2 cellular contexts compared by ENCODE assay signal in the genomic region with DNA sequence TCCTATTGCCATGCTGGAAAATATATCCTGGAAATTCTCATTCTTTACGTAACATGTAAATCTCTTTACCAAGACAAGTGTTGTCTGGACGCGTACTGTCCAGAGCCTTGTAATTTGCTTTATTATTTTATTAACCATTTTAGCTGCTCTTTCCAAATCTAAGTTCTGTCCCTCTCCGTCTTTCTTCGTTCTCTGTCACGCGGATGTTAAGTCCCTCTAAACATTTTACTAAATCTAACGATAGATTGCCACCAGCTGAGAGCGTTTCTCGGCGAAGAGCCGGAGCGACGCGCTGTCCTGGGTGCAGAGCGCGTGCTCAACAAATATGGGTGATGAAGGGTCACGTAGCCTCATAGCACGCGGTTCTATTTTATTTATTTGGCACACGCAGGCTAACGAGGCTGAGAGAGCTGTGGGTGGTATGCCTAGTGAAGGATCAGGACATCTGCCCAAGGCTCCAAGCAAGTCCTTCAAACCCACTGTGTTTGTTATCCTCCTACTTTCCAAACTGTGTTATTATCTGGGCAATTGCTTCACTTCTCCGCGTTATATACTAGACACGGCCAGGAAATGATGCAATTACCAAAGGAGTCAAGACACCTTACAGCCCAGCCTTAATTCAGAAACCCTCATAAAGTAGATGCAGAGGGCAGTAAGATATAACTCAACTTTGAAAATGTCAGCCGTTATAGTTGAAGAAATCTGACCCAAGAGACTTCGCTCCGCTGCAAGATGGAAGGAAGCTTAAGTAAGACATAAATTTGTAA.
TF ChIP-seq lines count a peak whose summit lies in the region.

No MANE protein-coding gene starts in this region.

TF ChIP-seq in WTC11, 78 proteins besides CTCF, POLR2A, EP300 and RAD21 (continued from another document):
- TF ChIP-seq HMGXB4 (CRISPR knock-in tag; IDR thresholded peaks at IDR 0.05): peak; percentile 54; the same call in 1 of the 2 replicates

TF ChIP-seq in HepG2, 621 proteins besides CTCF, POLR2A, EP300 and RAD21 (continued from another document and continues in another):
- no peak for TF ChIP-seq CREB3 (CRISPR knock-in tag; IDR thresholded peaks at IDR 0.05)
- peak; percentile 39; the same call in 1 of the 2 replicates for TF ChIP-seq KLF6 (CRISPR knock-in tag; IDR thresholded peaks at IDR 0.05)
- no peak for TF ChIP-seq MAZ (IDR thresholded peaks at IDR 0.05; ENCODE audit: borderline replicate concordance, low read depth, low read length)
- peak; percentile 83 for TF ChIP-seq MAZ (CRISPR knock-in tag; IDR thresholded peaks at IDR 0.05; ENCODE audit: low read depth)
- 0 out of 2 replicates have a peak, but pooled peaks have one; percentile 48 for TF ChIP-seq TMF1 (CRISPR knock-in tag; IDR thresholded peaks at IDR 0.05; ENCODE audit: low read depth)
- no peak for TF ChIP-seq ZBTB1 (CRISPR knock-in tag; IDR thresholded peaks at IDR 0.05; ENCODE audit: borderline replicate concordance)
- TF ChIP-seq ZNF383 (CRISPR knock-in tag; IDR thresholded peaks at IDR 0.05; ENCODE audit: borderline replicate concordance): no peak
- TF ChIP-seq LCORL (IDR thresholded peaks at IDR 0.05): no peak
- 0 out of 2 replicates have a peak, but pooled peaks have one; percentile 47 for TF ChIP-seq LCORL (CRISPR knock-in tag; IDR thresholded peaks at IDR 0.05)
- 0 out of 2 replicates have a peak, but pooled peaks have one; percentile 8 for TF ChIP-seq HCFC1 (IDR thresholded peaks at IDR 0.05; ENCODE audit: low read depth, low read length)
- TF ChIP-seq BCL6 (CRISPR knock-in tag; IDR thresholded peaks at IDR 0.05): peak; percentile 31; the same call in 1 of the 2 replicates
- peak; percentile 100 for TF ChIP-seq ASH2L (IDR thresholded peaks at IDR 0.05; ENCODE audit: insufficient read length, low read depth, low read length)
- TF ChIP-seq TFDP2 (CRISPR knock-in tag; IDR thresholded peaks at IDR 0.05): peak; percentile 82
- TF ChIP-seq ZNF335 (CRISPR knock-in tag; IDR thresholded peaks at IDR 0.05): peak; percentile 15; the same call in 1 of the 2 replicates
- TF ChIP-seq, protein P1, sequence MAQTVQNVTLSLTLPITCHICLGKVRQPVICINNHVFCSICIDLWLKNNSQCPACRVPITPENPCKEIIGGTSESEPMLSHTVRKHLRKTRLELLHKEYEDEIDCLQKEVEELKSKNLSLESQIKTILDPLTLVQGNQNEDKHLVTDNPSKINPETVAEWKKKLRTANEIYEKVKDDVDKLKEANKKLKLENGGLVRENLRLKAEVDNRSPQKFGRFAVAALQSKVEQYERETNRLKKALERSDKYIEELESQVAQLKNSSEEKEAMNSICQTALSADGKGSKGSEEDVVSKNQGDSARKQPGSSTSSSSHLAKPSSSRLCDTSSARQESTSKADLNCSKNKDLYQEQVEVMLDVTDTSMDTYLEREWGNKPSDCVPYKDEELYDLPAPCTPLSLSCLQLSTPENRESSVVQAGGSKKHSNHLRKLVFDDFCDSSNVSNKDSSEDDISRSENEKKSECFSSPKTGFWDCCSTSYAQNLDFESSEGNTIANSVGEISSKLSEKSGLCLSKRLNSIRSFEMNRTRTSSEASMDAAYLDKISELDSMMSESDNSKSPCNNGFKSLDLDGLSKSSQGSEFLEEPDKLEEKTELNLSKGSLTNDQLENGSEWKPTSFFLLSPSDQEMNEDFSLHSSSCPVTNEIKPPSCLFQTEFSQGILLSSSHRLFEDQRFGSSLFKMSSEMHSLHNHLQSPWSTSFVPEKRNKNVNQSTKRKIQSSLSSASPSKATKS (CRISPR knock-in tag; IDR thresholded peaks at IDR 0.05): 0 out of 2 replicates have a peak, but pooled peaks have one; percentile 53
- TF ChIP-seq KMT2B (CRISPR knock-in tag; IDR thresholded peaks at IDR 0.05): peak; percentile 95
- no peak; the same call in 1 of the 2 replicates for TF ChIP-seq ZNF788 (CRISPR knock-in tag; IDR thresholded peaks at IDR 0.05; ENCODE audit: borderline replicate concordance)
- no peak for TF ChIP-seq CCAR2 (optimal IDR thresholded peaks at IDR 0.05; ENCODE audit: low read depth, low read length)
- no peak for TF ChIP-seq MIXL1 (CRISPR knock-in tag; IDR thresholded peaks at IDR 0.05)
- TF ChIP-seq ZNF766 (CRISPR knock-in tag; IDR thresholded peaks at IDR 0.05; ENCODE audit: borderline replicate concordance): peak; percentile 88; the same call in 1 of the 2 replicates
- TF ChIP-seq ZNF709 (CRISPR knock-in tag; IDR thresholded peaks at IDR 0.05): no peak; the same call in 1 of the 2 replicates
- no peak; the same call in 1 of the 2 replicates for TF ChIP-seq TP53 (CRISPR knock-in tag; conservative IDR thresholded peaks at IDR 0.05)
- TF ChIP-seq ZMYM3 (CRISPR knock-in tag; IDR thresholded peaks at IDR 0.05): no peak
- TF ChIP-seq, protein P2, sequence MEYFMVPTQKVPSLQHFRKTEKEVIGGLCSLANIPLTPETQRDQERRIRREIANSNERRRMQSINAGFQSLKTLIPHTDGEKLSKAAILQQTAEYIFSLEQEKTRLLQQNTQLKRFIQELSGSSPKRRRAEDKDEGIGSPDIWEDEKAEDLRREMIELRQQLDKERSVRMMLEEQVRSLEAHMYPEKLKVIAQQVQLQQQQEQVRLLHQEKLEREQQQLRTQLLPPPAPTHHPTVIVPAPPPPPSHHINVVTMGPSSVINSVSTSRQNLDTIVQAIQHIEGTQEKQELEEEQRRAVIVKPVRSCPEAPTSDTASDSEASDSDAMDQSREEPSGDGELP (IDR thresholded peaks at IDR 0.05; ENCODE audit: borderline replicate concordance, low read depth): peak; percentile 58; the same call in 1 of the 2 replicates
- TF ChIP-seq TSC22D2 (CRISPR knock-in tag; IDR thresholded peaks at IDR 0.05; ENCODE audit: borderline replicate concordance): 0 out of 2 replicates have a peak, but pooled peaks have one; percentile 31
- TF ChIP-seq ZNF138 (CRISPR knock-in tag; IDR thresholded peaks at IDR 0.05; ENCODE audit: low read depth): peak; percentile 96
- TF ChIP-seq, protein P3, sequence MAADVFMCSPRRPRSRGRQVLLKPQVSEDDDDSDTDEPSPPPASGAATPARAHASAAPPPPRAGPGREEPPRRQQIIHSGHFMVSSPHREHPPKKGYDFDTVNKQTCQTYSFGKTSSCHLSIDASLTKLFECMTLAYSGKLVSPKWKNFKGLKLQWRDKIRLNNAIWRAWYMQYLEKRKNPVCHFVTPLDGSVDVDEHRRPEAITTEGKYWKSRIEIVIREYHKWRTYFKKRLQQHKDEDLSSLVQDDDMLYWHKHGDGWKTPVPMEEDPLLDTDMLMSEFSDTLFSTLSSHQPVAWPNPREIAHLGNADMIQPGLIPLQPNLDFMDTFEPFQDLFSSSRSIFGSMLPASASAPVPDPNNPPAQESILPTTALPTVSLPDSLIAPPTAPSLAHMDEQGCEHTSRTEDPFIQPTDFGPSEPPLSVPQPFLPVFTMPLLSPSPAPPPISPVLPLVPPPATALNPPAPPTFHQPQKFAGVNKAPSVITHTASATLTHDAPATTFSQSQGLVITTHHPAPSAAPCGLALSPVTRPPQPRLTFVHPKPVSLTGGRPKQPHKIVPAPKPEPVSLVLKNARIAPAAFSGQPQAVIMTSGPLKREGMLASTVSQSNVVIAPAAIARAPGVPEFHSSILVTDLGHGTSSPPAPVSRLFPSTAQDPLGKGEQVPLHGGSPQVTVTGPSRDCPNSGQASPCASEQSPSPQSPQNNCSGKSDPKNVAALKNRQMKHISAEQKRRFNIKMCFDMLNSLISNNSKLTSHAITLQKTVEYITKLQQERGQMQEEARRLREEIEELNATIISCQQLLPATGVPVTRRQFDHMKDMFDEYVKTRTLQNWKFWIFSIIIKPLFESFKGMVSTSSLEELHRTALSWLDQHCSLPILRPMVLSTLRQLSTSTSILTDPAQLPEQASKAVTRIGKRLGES (CRISPR knock-in tag; IDR thresholded peaks at IDR 0.05; ENCODE audit: borderline replicate concordance): peak; percentile 20; the same call in 1 of the 2 replicates
- TF ChIP-seq CEBPB (IDR thresholded peaks at IDR 0.05; ENCODE audit: borderline replicate concordance, low read depth, low read length): peak; percentile 96
- TF ChIP-seq ZNF558 (CRISPR knock-in tag; IDR thresholded peaks at IDR 0.05; ENCODE audit: borderline replicate concordance): peak; percentile 53; the same call in 1 of the 2 replicates
- TF ChIP-seq MXD3 (CRISPR knock-in tag; IDR thresholded peaks at IDR 0.05): no peak; the same call in 1 of the 2 replicates
- no peak for TF ChIP-seq RERE (CRISPR knock-in tag; IDR thresholded peaks at IDR 0.05; ENCODE audit: low read depth)
- no peak for TF ChIP-seq FOXA1 (IDR thresholded peaks at IDR 0.05)
- TF ChIP-seq FOXA1 (CRISPR knock-in tag; IDR thresholded peaks at IDR 0.05): peak; percentile 30; the same call in 1 of the 2 replicates
- TF ChIP-seq GMEB1 (CRISPR knock-in tag; IDR thresholded peaks at IDR 0.05; ENCODE audit: borderline replicate concordance): peak; percentile 58; the same call in 1 of the 2 replicates
- 0 out of 2 replicates have a peak, but pooled peaks have one; percentile 37 for TF ChIP-seq ZBTB3 (CRISPR knock-in tag; IDR thresholded peaks at IDR 0.05; ENCODE audit: borderline replicate concordance, low read depth)
- TF ChIP-seq ERF (CRISPR knock-in tag; IDR thresholded peaks at IDR 0.05): peak; percentile 27
- TF ChIP-seq ZNF567 (CRISPR knock-in tag; IDR thresholded peaks at IDR 0.05; ENCODE audit: borderline replicate concordance): peak; percentile 48; the same call in 1 of the 2 replicates
- TF ChIP-seq NFKB2 (CRISPR knock-in tag; IDR thresholded peaks at IDR 0.05; ENCODE audit: borderline replicate concordance): peak; percentile 73; the same call in 1 of the 2 replicates
- peak; percentile 87; the same call in 1 of the 2 replicates for TF ChIP-seq ZFP36L1 (CRISPR knock-in tag; IDR thresholded peaks at IDR 0.05)
